Comparison of ENCODE assay signal across 1 cellular context in genomic region chr4:40262079-40262528, GRCh38.
TF ChIP-seq lines count a peak whose summit lies in the region.

No MANE protein-coding gene starts in this region.

TF ChIP-seq in HEK293, 187 proteins besides CTCF, POLR2A, EP300 and RAD21 (continued from another document):
- no peak for TF ChIP-seq ZBTB11 (tag by site-specific recombination; conservative IDR thresholded peaks at IDR 0.05; ENCODE audit: low read depth)
